Comparison of ENCODE assay signal across 9 cellular contexts in genomic region chr9:131667576-131667975, GRCh38.
DNase-seq lines count a peak whose midpoint lies in the region; ATAC-seq and TF ChIP-seq lines count a peak whose summit lies in the region.
"Had no signal": no experiment of that assay in that cellular context is flagged by ENCODE, and none has a peak within 500 bp of the region (broad histone marks: within the 10 kb centered on the region; RNA-seq: fewer than 3 reads in every experiment).

No MANE protein-coding gene starts in this region.

- H3K27me3 ChIP-seq in heart left ventricle (no peaks in the 10 kb centered on the region), muscle layer of duodenum (ENCODE audit: low read depth, low read length) (no peaks in the 10 kb centered on the region), upper lobe of right lung (no peaks in the 10 kb centered on the region), endodermal cell (ENCODE audit: control insufficient read depth, insufficient read depth, low read length, poor library complexity, severe bottlenecking) (no peaks in the 10 kb centered on the region)

- H3K9me3 Mint-ChIP-seq in activated T-helper 17 cell treated with anti-CD3 and anti-CD28 coated beads, Interleukin-2, amount 50 U/mL, for 72 hours = no peaks in the 10 kb centered on the region
- H3K9me3 Mint-ChIP-seq in endodermal cell = peaks cover 15% of the 10 kb centered on the region

- H3K4me1 ChIP-seq in heart left ventricle (peaks cover 15 to 84% (median 71%) of the 10 kb centered on the region in 12 donors), muscle layer of duodenum (ENCODE audit: control insufficient read depth in 1 of 2, insufficient read depth in 2 of 2, low read length in 2 of 2) (peaks cover 20 to 36% of the 10 kb centered on the region in 2 donors), upper lobe of right lung (peaks cover 62% of the 10 kb centered on the region), endodermal cell (ENCODE audit: control insufficient read depth, insufficient read depth, low read length) (peaks cover 22% of the 10 kb centered on the region)

- H3K4me1 Mint-ChIP-seq in activated T-helper 17 cell treated with anti-CD3 and anti-CD28 coated beads, Interleukin-2, amount 50 U/mL, for 72 hours = peaks cover 59% of the 10 kb centered on the region
- peaks cover 43% of the 10 kb centered on the region for H3K4me1 Mint-ChIP-seq in endodermal cell

- WGBS in heart left ventricle, 4 donors = 62 to 74% (median 69%) methylated on average over 7 of the region's 7 CpGs
- WGBS in endodermal cell (ENCODE audit: insufficient coverage in 1 of 2, insufficient read length in 1 of 2), 2 experiments = 91 to 93% methylated on average over 7 of the region's 7 CpGs

- TF ChIP-seq CTCF in heart left ventricle (IDR thresholded peaks at IDR 0.05) (no peak), upper lobe of right lung (IDR thresholded peaks at IDR 0.05) (no peak), endodermal cell (conservative IDR thresholded peaks at IDR 0.05) (no peak)

- H3K27ac ChIP-seq in heart left ventricle (peak overlapping the region; percentile 8 to 94 (median 86)), muscle layer of duodenum (ENCODE audit: low read length) (peak overlapping the region; percentile 23), upper lobe of right lung (peak overlapping the region; percentile 72), endodermal cell (ENCODE audit: low read depth, low read length) (no peak overlapping the region)

- DNase-seq in heart left ventricle (no peak), left ventricle myocardium superior (no peak), upper lobe of right lung (no peak), retina (no peak), ureter (ENCODE audit: low spot score) (no peak), endodermal cell (no peak)
- DNase-seq: NCI-H2227 treated with DMSO at 0.1 percent for 48 hours had no signal

- ATAC-seq in heart left ventricle (no peak), left ventricle myocardium superior (no peak), upper lobe of right lung (peak; percentile 70)
- ATAC-seq in activated T-helper 17 cell treated with anti-CD3 and anti-CD28 coated beads, Interleukin-2, amount 50 U/mL, for 72 hours (replicated peaks) = peak; percentile 74

- peaks cover 0 to 7% (median 0%) of the 10 kb centered on the region in 12 donors for H3K9me3 ChIP-seq in heart left ventricle
- H3K9me3 ChIP-seq in muscle layer of duodenum (ENCODE audit: control insufficient read depth in 1 of 2, low read length in 2 of 2) = no peaks in the 10 kb centered on the region
- no peaks in the 10 kb centered on the region for H3K9me3 ChIP-seq in upper lobe of right lung
- H3K9me3 ChIP-seq in endodermal cell (ENCODE audit: control insufficient read depth, low read length) = peaks cover 9% of the 10 kb centered on the region

- H3K4me3 Mint-ChIP-seq in activated T-helper 17 cell treated with anti-CD3 and anti-CD28 coated beads, Interleukin-2, amount 50 U/mL, for 72 hours = peak overlapping the region; percentile 83
- no peak overlapping the region for H3K4me3 Mint-ChIP-seq in endodermal cell

- H3K36me3 ChIP-seq in heart left ventricle (no peaks in the 10 kb centered on the region), muscle layer of duodenum (ENCODE audit: control insufficient read depth in 1 of 2, insufficient read depth in 2 of 2, low read length in 2 of 2) (peaks cover 0 to 4% of the 10 kb centered on the region in 2 donors), upper lobe of right lung (no peaks in the 10 kb centered on the region), endodermal cell (ENCODE audit: control insufficient read depth, insufficient read depth, low read length) (peaks cover 5% of the 10 kb centered on the region)

- H3K27ac Mint-ChIP-seq in activated T-helper 17 cell treated with anti-CD3 and anti-CD28 coated beads, Interleukin-2, amount 50 U/mL, for 72 hours = peak overlapping the region; percentile 99
- no peak overlapping the region for H3K27ac Mint-ChIP-seq in endodermal cell

- peaks cover 100% of the 10 kb centered on the region for H3K36me3 Mint-ChIP-seq in activated T-helper 17 cell treated with anti-CD3 and anti-CD28 coated beads, Interleukin-2, amount 50 U/mL, for 72 hours (ENCODE audit: low read depth)
- peaks cover 31% of the 10 kb centered on the region for H3K36me3 Mint-ChIP-seq in endodermal cell (ENCODE audit: low read depth)

- intact Hi-C loops in heart left ventricle (cut with DNase I) (loop anchor here in 2 of 10 donors (5.0 to 10.0 kb wide), 3 partner anchors 45 to 63 kb away; no protein-coding TSS in a partner anchor), left ventricle myocardium superior (cut with micrococcal nuclease) (no loop called here), upper lobe of right lung (cut with DNase I) (no loop called here)

- H3K4me3 ChIP-seq in heart left ventricle (no peak overlapping the region), muscle layer of duodenum (ENCODE audit: low read depth in 1 of 2, low read length in 2 of 2) (no peak overlapping the region), upper lobe of right lung (no peak overlapping the region), endodermal cell (ENCODE audit: low read length) (no peak overlapping the region)

- no peaks in the 10 kb centered on the region for H3K27me3 Mint-ChIP-seq in activated T-helper 17 cell treated with anti-CD3 and anti-CD28 coated beads, Interleukin-2, amount 50 U/mL, for 72 hours
- H3K27me3 Mint-ChIP-seq in endodermal cell (ENCODE audit: insufficient read depth) = no peaks in the 10 kb centered on the region

- H3K9ac ChIP-seq in endodermal cell (ENCODE audit: extremely low read depth, low read length, poor library complexity, severe bottlenecking) = no peak overlapping the region

- TF ChIP-seq POLR2A in heart left ventricle (IDR thresholded peaks at IDR 0.05) = no peak

Comparison
In these comparisons a context has a peak if more than half of its experiments do, and no peak if none do; other contexts are left out.
1. ATAC-seq: peak in activated T-helper 17 cell treated with anti-CD3 and anti-CD28 coated beads, Interleukin-2, amount 50 U/mL, for 72 hours (single experiment) and upper lobe of right lung (single experiment); none in heart left ventricle (0 of 4) and left ventricle myocardium superior (single experiment).